Comparison of ENCODE assay signal across 1 cellular context in genomic region chr1:31135973-31136600, GRCh38.
TF ChIP-seq lines count a peak whose summit lies in the region.

No MANE protein-coding gene starts in this region.

TF ChIP-seq in HCT116, 20 proteins besides CTCF, POLR2A, EP300 and RAD21 (continued from another document):
- TF ChIP-seq EZH2phosphoT487 (IDR thresholded peaks at IDR 0.05; ENCODE audit: borderline replicate concordance): no peak
- TF ChIP-seq SP1 (IDR thresholded peaks at IDR 0.05; ENCODE audit: low read depth): no peak
- TF ChIP-seq EZH2 (IDR thresholded peaks at IDR 0.05): no peak
- TF ChIP-seq ZNF274 (IDR thresholded peaks at IDR 0.05; ENCODE audit: low read depth, low read length): no peak
- no peak for TF ChIP-seq MAX (IDR thresholded peaks at IDR 0.05)
- TF ChIP-seq CEBPB (IDR thresholded peaks at IDR 0.05; ENCODE audit: low read depth): no peak
- no peak for TF ChIP-seq ZFX (IDR thresholded peaks at IDR 0.05)
- no peak for TF ChIP-seq ELF1 (IDR thresholded peaks at IDR 0.05; ENCODE audit: borderline replicate concordance, low read depth)
